Comparison of ENCODE assay signal across 7 cellular contexts in the genomic region with DNA sequence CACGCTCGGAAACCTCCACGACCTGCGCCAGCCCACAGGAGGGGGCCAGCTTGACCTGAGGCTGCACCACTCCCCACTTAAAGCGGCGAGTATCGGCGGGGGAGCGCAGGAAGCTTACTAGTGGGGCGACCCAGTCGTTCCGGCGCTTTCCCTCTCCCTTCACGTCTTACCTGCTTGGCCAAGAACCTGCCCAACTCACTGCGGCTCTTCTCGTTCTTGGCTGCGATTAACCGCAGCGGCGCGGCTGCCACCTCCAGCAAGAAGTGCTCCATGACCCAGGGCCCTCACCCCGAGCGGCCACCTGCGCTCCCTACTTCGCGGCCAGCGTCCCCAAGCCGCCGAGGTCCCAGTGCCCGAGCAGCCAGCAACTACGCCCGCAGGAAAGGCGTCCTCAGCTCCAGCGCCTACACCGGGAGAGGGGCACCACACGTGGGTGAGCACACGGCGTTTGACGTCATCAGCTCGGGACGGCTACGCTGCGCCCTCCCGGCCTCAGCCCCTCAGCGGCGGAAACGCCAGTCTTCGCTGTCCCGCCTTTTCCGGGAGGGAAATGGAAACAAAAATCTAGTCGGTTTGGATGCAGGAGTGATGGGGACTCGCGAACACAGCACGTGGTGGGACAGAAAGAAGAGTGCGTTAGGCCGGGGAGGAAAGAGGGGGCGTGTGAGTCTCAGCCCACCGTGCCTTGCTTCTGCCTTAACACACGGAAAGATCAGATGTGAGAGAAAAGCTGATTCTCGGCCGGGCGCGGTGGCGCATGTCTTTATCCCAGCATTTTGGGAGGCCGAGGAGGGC. TPM values are rescaled to one million over a fixed set of nuclear protein-coding genes. Genes with fewer than 3 reads are reported as not detected.
DNase-seq lines count a peak whose midpoint lies in the region; ATAC-seq and TF ChIP-seq lines count a peak whose summit lies in the region.

A gene with protein sequence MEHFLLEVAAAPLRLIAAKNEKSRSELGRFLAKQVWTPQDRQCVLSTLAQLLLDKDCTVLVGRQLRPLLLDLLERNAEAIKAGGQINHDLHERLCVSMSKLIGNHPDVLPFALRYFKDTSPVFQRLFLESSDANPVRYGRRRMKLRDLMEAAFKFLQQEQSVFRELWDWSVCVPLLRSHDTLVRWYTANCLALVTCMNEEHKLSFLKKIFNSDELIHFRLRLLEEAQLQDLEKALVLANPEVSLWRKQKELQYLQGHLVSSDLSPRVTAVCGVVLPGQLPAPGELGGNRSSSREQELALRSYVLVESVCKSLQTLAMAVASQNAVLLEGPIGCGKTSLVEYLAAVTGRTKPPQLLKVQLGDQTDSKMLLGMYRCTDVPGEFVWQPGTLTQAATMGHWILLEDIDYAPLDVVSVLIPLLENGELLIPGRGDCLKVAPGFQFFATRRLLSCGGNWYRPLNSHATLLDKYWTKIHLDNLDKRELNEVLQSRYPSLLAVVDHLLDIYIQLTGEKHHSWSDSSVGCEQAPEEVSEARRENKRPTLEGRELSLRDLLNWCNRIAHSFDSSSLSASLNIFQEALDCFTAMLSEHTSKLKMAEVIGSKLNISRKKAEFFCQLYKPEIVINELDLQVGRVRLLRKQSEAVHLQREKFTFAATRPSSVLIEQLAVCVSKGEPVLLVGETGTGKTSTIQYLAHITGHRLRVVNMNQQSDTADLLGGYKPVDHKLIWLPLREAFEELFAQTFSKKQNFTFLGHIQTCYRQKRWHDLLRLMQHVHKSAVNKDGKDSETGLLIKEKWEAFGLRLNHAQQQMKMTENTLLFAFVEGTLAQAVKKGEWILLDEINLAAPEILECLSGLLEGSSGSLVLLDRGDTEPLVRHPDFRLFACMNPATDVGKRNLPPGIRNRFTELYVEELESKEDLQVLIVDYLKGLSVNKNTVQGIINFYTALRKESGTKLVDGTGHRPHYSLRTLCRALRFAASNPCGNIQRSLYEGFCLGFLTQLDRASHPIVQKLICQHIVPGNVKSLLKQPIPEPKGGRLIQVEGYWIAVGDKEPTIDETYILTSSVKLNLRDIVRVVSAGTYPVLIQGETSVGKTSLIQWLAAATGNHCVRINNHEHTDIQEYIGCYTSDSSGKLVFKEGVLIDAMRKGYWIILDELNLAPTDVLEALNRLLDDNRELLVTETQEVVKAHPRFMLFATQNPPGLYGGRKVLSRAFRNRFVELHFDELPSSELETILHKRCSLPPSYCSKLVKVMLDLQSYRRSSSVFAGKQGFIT (N-terminal part only) (minus strand): TSS at position 459 of the 795 bp plus-strand sequence. CDS start 187 bp downstream, at position 272.

- H3K4me1 ChIP-seq in hepatocyte (ENCODE audit: insufficient read depth): peaks cover 7% of the 10 kb centered on the region

- peak within 1 kb of the TSS; percentile 88 for H3K4me2 ChIP-seq in hepatocyte

- H2AFZ ChIP-seq in hepatocyte: peak within 1 kb of the TSS; percentile 94

- H3K9me3 ChIP-seq in hepatocyte (ENCODE audit: low read depth): no peaks in the 10 kb centered on the region

- ATAC-seq in GM18508 (IDR thresholded peaks at IDR 0.05; ENCODE audit: insufficient read depth, unreplicated experiment) (peak; percentile 87), HG03025 (IDR thresholded peaks at IDR 0.05; ENCODE audit: low FRiP score, unreplicated experiment) (peak; percentile 89)

- H3K9me2 ChIP-seq in hepatocyte (replicated peaks; ENCODE audit: insufficient read depth): no peaks in the 10 kb centered on the region

- H3K27ac ChIP-seq in hepatocyte: peak within 1 kb of the TSS; percentile 75

- TF ChIP-seq CTCF in hepatocyte (IDR thresholded peaks at IDR 0.05; ENCODE audit: poor library complexity): no peak

- peak; percentile 93 to 97 for DNase-seq in NCI-H2081 (lab: John Stamatoyannopoulos, UW)
- peak; percentile 74 for DNase-seq in T1000 (lab: John Stamatoyannopoulos, UW)
- peak; percentile 98 for DNase-seq in astrocyte of the hippocampus (ENCODE audit: low read depth, low spot score)
- peak; percentile 98 for DNase-seq in hepatocyte (ENCODE audit: low spot score)
- peak; percentile 89 for DNase-seq in renal cortical epithelial cell (ENCODE audit: low read depth)

- H3K4me3 ChIP-seq in hepatocyte: peak within 1 kb of the TSS; percentile 73

- WGBS in hepatocyte (ENCODE audit: low lambda C conversion rate, missing lambda C conversion rate): 1% methylated on average over 57 of the region's 65 CpGs

- no peaks in the 10 kb centered on the region for H3K27me3 ChIP-seq in hepatocyte

- no peaks in the 10 kb centered on the region for H3K36me3 ChIP-seq in hepatocyte (replicated peaks; ENCODE audit: insufficient read depth, low read depth)

- no peaks in the 10 kb centered on the region for H4K20me1 ChIP-seq in hepatocyte (ENCODE audit: insufficient read depth, poor library complexity, severe bottlenecking)

- H3K79me2 ChIP-seq in hepatocyte: peaks cover 39% of the 10 kb centered on the region

RNA-seq across cellular contexts. Expression of the gene that starts here (rescaled TPM):
- 20.8 and 20.9 TPM in 2 replicates for total RNA-seq in hepatocyte
- polyA plus RNA-seq in hepatocyte: 8.0 and 10.8 TPM in 2 replicates
- total RNA-seq in renal cortical epithelial cell: 12.7 and 36.6 TPM in 2 replicates

Comparison
In these comparisons a context has a peak if more than half of its experiments do, and no peak if none do; other contexts are left out.
1. Peak in every context shown above with its lines: DNase-seq, ATAC-seq, H3K4me3 ChIP-seq and H3K27ac ChIP-seq.